8 cellular contexts compared by ENCODE assay signal in genomic region chr2:74206180-74206688, GRCh38. TPM values are rescaled to one million over a fixed set of nuclear protein-coding genes. Genes with fewer than 3 reads are reported as not detected.
A peak's percentile ranks its signal among the peaks of the same experiment; 100 is the strongest.
DNase-seq lines count a peak whose midpoint lies in the region; ATAC-seq, FAIRE-seq and TF ChIP-seq lines count a peak whose summit lies in the region.

No MANE protein-coding gene starts in this region.

- DNase-seq in A549 (ENCODE audit: low read depth in 1 of 2, low spot score in 1 of 2) (no peak), WTC11 (ENCODE audit: low spot score) (no peak), skeletal muscle cell (ENCODE audit: low read depth) (peak; percentile 59), posterior cingulate gyrus (no peak), NCI-H524 (lab: John Stamatoyannopoulos, UW) (no peak)

- CTCF ChIA-PET in A549 (lab: Yijun Ruan, JAX), result interaction anchor here (1.3 kb wide), 1 partner anchor 28 kb away, joined by 4 read pairs; the partner anchor contains the start of gene MOB1A
- CTCF ChIA-PET in WTC11 (lab: Charles Lee), result interaction anchor here (1.3 kb wide), 1 partner anchor 298 kb away, joined by 3 read pairs; no protein-coding TSS in a partner anchor

- peak overlapping the region; percentile 88 for H3K27ac Mint-ChIP-seq in WTC11

- TF ChIP-seq RAD21 in A549 (conservative IDR thresholded peaks at IDR 0.05 in 1 of 2, IDR thresholded peaks at IDR 0.05 in 1 of 2), result no peak

- no peak for FAIRE-seq in A549 (lab: Jason Lieb, UNC)

- H3K9me3 ChIP-seq in A549, result no peaks in the 10 kb centered on the region

- intact Hi-C loops in posterior cingulate gyrus (cut with DNase I), result no loop called here

- H3K4me3 Mint-ChIP-seq in WTC11, result no peak overlapping the region

- TF ChIP-seq CTCF in A549 (IDR thresholded peaks at IDR 0.05) (no peak), WTC11 (IDR thresholded peaks at IDR 0.05) (no peak)

- TF ChIP-seq POLR2A in A549 (IDR thresholded peaks at IDR 0.05; ENCODE audit: low read length), result no peak

- H3K4me2 ChIP-seq in A549, result peak overlapping the region; percentile 30

- no peaks in the 10 kb centered on the region for H3K9me3 Mint-ChIP-seq in WTC11

- TF ChIP-seq EP300 in A549 (IDR thresholded peaks at IDR 0.05), result no peak

- no peaks in the 10 kb centered on the region; the same call in 1 of the 2 replicates for H3K27me3 Mint-ChIP-seq in WTC11 (ENCODE audit: low read depth)

- H3K4me1 ChIP-seq in A549, result peaks cover 51% of the 10 kb centered on the region

- H3K27ac ChIP-seq in A549, result no peak overlapping the region

- POLR2A ChIA-PET in A549 (lab: Yijun Ruan, JAX) (interaction anchor here (1.2 to 1.6 kb wide), 4 partner anchors 8 to 28 kb away, joined by 4 to 6 read pairs (median 4); partner anchors contain the start of gene MOB1A), WTC11 (lab: Charles Lee) (interaction anchor here (1.2 to 2.1 kb wide), 2 partner anchors 12 to 15 kb away, joined by 3 to 6 read pairs; no protein-coding TSS in a partner anchor)

- H3K4me3 ChIP-seq in A549 (no peak overlapping the region), skeletal muscle cell (ENCODE audit: low read depth, low read length) (no peak overlapping the region)

- peaks cover 42% of the 10 kb centered on the region for H3K4me1 Mint-ChIP-seq in WTC11

- H3K36me3 Mint-ChIP-seq in WTC11, result peaks cover 65% of the 10 kb centered on the region

- peak; percentile 15 to 37; a peak in 3 of 6 replicates for ATAC-seq in A549
- ATAC-seq in GM19043 (IDR thresholded peaks at IDR 0.05; ENCODE audit: low read depth, unreplicated experiment), result peak; percentile 76
- peak; percentile 82 for ATAC-seq in HG03280 (IDR thresholded peaks at IDR 0.05; ENCODE audit: unreplicated experiment)
- no peak; the same call in 1 of the 2 replicates for ATAC-seq in WTC11
- peak; percentile 82 for ATAC-seq in esophagus mucosa

- WGBS in A549 (ENCODE audit: missing lambda C conversion rate), result 70% methylated on average over 6 of the region's 6 CpGs

TF ChIP-seq in A549, 52 proteins besides CTCF, POLR2A, EP300 and RAD21:
- TF ChIP-seq ZSCAN20 (CRISPR knock-in tag; IDR thresholded peaks at IDR 0.05), result no peak
- peak; percentile 59 to 81; a peak in 2 of 4 replicates for TF ChIP-seq CEBPB (IDR thresholded peaks at IDR 0.05)

TF ChIP-seq in WTC11, 78 proteins besides CTCF, POLR2A, EP300 and RAD21:
- TF ChIP-seq FOXK1 (CRISPR knock-in tag; IDR thresholded peaks at IDR 0.05) (no peak), NR2C2 (CRISPR knock-in tag; IDR thresholded peaks at IDR 0.05) (no peak), EMX1 (CRISPR knock-in tag; IDR thresholded peaks at IDR 0.05) (0 out of 2 replicates have a peak, but pooled peaks have one; percentile 42), ZMAT4 (CRISPR knock-in tag; IDR thresholded peaks at IDR 0.05) (no peak), ZNF121 (CRISPR knock-in tag; IDR thresholded peaks at IDR 0.05) (no peak), PRRX2 (CRISPR knock-in tag; IDR thresholded peaks at IDR 0.05) (0 out of 2 replicates have a peak, but pooled peaks have one; percentile 41)

RNA-seq across cellular contexts. Expression of gene MTHFD2, which starts 7.8 kb away (rescaled TPM):
- polyA plus RNA-seq in A549 (2011; rRNA removed) (429 and 608 TPM in 2 replicates), A549 (2017; fragmentation: RNase III; extraction: RNeasy Plus Mini Kit Qiagen cat#74134 plus additional on column Dnase treatment) (149 to 188 TPM (median 153 TPM) in 3 replicates)
- 270 and 278 TPM in 2 replicates for polyA plus RNA-seq in A549 (2012; cell fraction: cytosol; rRNA removed)
- polyA plus RNA-seq in A549 (2012; cell fraction: nucleus; rRNA removed), result 61.1 and 149 TPM in 2 replicates
- polyA minus RNA-seq in A549 (2011; rRNA and poly(A)+ RNA removed), result 254 and 261 TPM in 2 replicates
- total RNA-seq in WTC11 (2021) (192 to 251 TPM (median 193 TPM) in 3 replicates), esophagus mucosa (77.6 TPM)

RNA-seq across cellular contexts. Expression of gene MOB1A, which starts 27.6 kb away (rescaled TPM):
- polyA plus RNA-seq in A549 (2011; rRNA removed) (108 and 118 TPM in 2 replicates), A549 (2017; fragmentation: RNase III; extraction: RNeasy Plus Mini Kit Qiagen cat#74134 plus additional on column Dnase treatment) (65.5 to 72.6 TPM (median 71.8 TPM) in 3 replicates)
- polyA plus RNA-seq in A549 (2012; cell fraction: cytosol; rRNA removed), result 21.2 and 26.8 TPM in 2 replicates
- 7.6 and 18.8 TPM in 2 replicates for polyA plus RNA-seq in A549 (2012; cell fraction: nucleus; rRNA removed)
- polyA minus RNA-seq in A549 (2011; rRNA and poly(A)+ RNA removed), result 44.9 and 50.3 TPM in 2 replicates
- total RNA-seq in WTC11 (2021) (84.9 to 92.6 TPM (median 88.2 TPM) in 3 replicates), esophagus mucosa (81.3 TPM)

RNA-seq across cellular contexts. Expression of gene BOLA3, which starts 58.5 kb away (rescaled TPM):
- polyA plus RNA-seq in A549 (2011; rRNA removed), result 93.9 and 136 TPM in 2 replicates
- polyA plus RNA-seq in A549 (2012; cell fraction: cytosol; rRNA removed), result 117 and 146 TPM in 2 replicates
- 29.5 and 39.3 TPM in 2 replicates for polyA plus RNA-seq in A549 (2012; cell fraction: nucleus; rRNA removed)
- polyA plus RNA-seq in A549 (2017; fragmentation: RNase III; extraction: RNeasy Plus Mini Kit Qiagen cat#74134 plus additional on column Dnase treatment), result 125 to 145 TPM (median 139 TPM) in 3 replicates
- polyA minus RNA-seq in A549 (2011; rRNA and poly(A)+ RNA removed), result 7.1 and 7.7 TPM in 2 replicates
- total RNA-seq in WTC11 (2021), result 58.2 to 66.1 TPM (median 65.8 TPM) in 3 replicates
- 35.9 TPM for total RNA-seq in esophagus mucosa
